In the genomic region with DNA sequence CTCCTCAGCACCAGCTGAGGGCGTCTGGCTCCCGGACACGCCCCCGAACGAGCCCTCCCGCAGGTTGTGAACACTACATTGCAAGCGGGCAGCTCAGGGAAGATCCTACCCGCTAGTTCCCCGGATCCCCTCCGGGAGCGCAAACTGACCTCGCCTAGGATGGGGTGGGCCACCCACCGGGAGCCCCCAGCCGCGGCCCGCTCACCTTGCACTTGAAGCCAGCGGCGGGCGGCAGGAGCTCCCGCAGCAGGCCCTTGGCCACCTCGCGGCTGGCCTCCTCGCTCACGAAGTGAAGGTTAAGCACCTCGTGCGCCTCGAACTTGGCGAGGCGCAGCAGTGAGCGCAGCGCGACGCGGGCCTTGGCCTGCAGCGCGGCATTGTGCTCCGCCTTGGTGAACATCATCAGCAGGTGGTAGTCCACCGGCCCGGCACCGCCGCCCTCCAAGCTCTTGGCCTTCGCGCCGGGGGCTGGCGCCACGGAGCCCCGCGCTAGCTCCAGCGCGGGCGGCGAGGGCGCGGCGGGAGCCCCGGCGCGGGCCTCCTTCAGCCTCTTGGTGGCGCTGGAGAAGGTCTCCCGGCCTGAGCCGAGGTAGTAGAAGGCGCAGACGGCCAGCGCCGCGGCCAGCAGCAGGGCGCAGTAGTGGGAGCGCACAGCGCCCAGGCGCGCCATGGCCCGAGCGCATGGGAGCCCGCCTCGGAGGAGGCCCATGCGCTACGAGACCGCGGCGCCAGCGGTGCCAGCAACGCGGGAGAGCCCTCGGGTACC, we compare ENCODE assay signal across 8 cellular contexts. TPM values are rescaled to one million over a fixed set of nuclear protein-coding genes. Genes with fewer than 3 reads are reported as not detected.
DNase-seq lines count a peak whose midpoint lies in the region; TF ChIP-seq lines count a peak whose summit lies in the region.

No MANE protein-coding gene starts in this region.

- H3K36me3 ChIP-seq in KMS-11 (ENCODE audit: insufficient read depth) (no peaks in the 10 kb centered on the region), ascending aorta (no peaks in the 10 kb centered on the region)

- no peaks in the 10 kb centered on the region for H3K9me3 ChIP-seq in ascending aorta

- peak overlapping the region; percentile 85 for H2AFZ ChIP-seq in KMS-11 (ENCODE audit: low read depth)

- TF ChIP-seq CTCF in GM12865 (IDR thresholded peaks at IDR 0.05; ENCODE audit: insufficient read depth, low read depth, low read length, missing control alignments) (peak; percentile 69), KMS-11 (conservative IDR thresholded peaks at IDR 0.05; ENCODE audit: low read depth, low read length) (peak; percentile 35; the same call in 1 of the 2 replicates), RWPE1 (conservative IDR thresholded peaks at IDR 0.05; ENCODE audit: low read depth) (peak; percentile 66), ascending aorta (IDR thresholded peaks at IDR 0.05) (peak; percentile 38 to 70 (median 50))

- H3K9ac ChIP-seq in KMS-11: peak overlapping the region; percentile 63

- H3K79me2 ChIP-seq in KMS-11 (ENCODE audit: insufficient read depth, low read depth): no peaks in the 10 kb centered on the region; the same call in 1 of the 2 replicates

- no peaks in the 10 kb centered on the region for H4K20me1 ChIP-seq in KMS-11 (ENCODE audit: insufficient read depth)

- CTCF ChIA-PET in RWPE1 (lab: Yijun Ruan, JAX): interaction anchor here (0.5 to 2.6 kb wide), 33 partner anchors 9 to 598 kb away, joined by 3 to 33 read pairs (median 3); a partner anchor contains a TSS

- POLR2A ChIA-PET in RWPE1 (lab: Yijun Ruan, JAX; ENCODE audit: low non-redundant PET): interaction anchor here (1.1 kb wide), 1 partner anchor 253 kb away, joined by 4 read pairs; no protein-coding TSS in a partner anchor

- H3K4me3 ChIP-seq in GM12865 (ENCODE audit: low read depth, low read length) (peak overlapping the region; percentile 68), KMS-11 (IDR thresholded peaks at IDR 0.05; ENCODE audit: insufficient read depth, low read depth, low read length) (no peak overlapping the region), ascending aorta (peak overlapping the region; percentile 67 to 90), iPS-11a (ENCODE audit: low read depth, low read length) (peak overlapping the region; percentile 85), skeletal muscle cell (ENCODE audit: low read depth, low read length) (peak overlapping the region; percentile 78)

- peak overlapping the region; percentile 90 for H3K4me2 ChIP-seq in KMS-11

- DNase-seq in GM12865 (ENCODE audit: low read depth): peak; percentile 81
- peak; percentile 61 for DNase-seq in H4 (ENCODE audit: low spot score)
- DNase-seq in RWPE1 (ENCODE audit: low spot score): peak; percentile 57
- no peak for DNase-seq in ascending aorta (ENCODE audit: low spot score in 2 of 2)
- DNase-seq in skeletal muscle cell (ENCODE audit: low read depth): no peak
- no peak for DNase-seq in DMS153 (lab: John Stamatoyannopoulos, UW)

- H3K27ac ChIP-seq in KMS-11 (peak overlapping the region; percentile 62), RWPE1 (peak overlapping the region; percentile 91), ascending aorta (peak overlapping the region; percentile 70 to 82)

- no peaks in the 10 kb centered on the region for H3K27me3 ChIP-seq in KMS-11 (ENCODE audit: insufficient read depth, low read depth)
- H3K27me3 ChIP-seq in ascending aorta: no peaks in the 10 kb centered on the region

- intact Hi-C loops in ascending aorta (cut with DNase I): loop anchor here (1.0 to 10.0 kb wide), 5 partner anchors 173 to 644 kb away; a partner anchor contains a TSS

- H3K4me1 ChIP-seq in KMS-11 (ENCODE audit: low read depth, poor library complexity, severe bottlenecking) (peaks cover 14% of the 10 kb centered on the region), ascending aorta (peaks cover 0 to 14% of the 10 kb centered on the region in 2 donors)

RNA-seq across cellular contexts. Expression of a gene that starts 0.4 kb away (rescaled TPM):
- total RNA-seq in H4 (2014; rRNA removed; shearing (Covaris generic)): 35.7 and 52.3 TPM in 2 replicates
- 41.0 TPM for total RNA-seq in ascending aorta

Comparison
In these comparisons a context has a peak if more than half of its experiments do, and no peak if none do; other contexts are left out.
1. DNase-seq: peak in GM12865 (single experiment), H4 (single experiment) and RWPE1 (single experiment); none in ascending aorta (0 of 2), skeletal muscle cell (single experiment) and DMS153 (single experiment).
2. Peak in every context shown above with its lines, with median percentiles within 50 percentile points of each other: CTCF ChIP-seq and H3K27ac ChIP-seq.